In the genomic region with DNA sequence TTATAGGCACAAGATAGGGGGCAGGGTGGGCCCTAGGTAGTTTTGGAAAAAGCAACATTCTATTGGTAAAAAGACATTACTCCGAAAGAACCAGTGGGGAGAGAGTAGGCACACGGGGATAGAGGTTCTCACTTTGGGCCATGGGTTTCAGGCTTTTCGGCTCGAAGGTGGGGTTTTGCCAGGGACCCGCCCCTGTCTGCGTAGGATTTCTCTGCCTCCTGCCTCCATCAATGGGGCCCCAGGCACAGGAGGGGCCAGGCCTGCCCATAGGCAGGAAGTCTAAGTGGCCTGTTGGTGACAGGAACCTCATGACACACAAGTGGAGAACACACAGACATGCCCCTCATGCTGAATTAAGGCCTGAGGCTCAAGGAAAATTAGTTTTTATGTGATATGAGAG, we compare ENCODE assay signal across 21 cellular contexts. TPM values are rescaled to one million over a fixed set of nuclear protein-coding genes. Genes with fewer than 3 reads are reported as not detected.
DNase-seq lines count a peak whose midpoint lies in the region; ATAC-seq and TF ChIP-seq lines count a peak whose summit lies in the region.
"Had no signal": no experiment of that assay in that cellular context is flagged by ENCODE, and none has a peak within 500 bp of the region (broad histone marks: within the 10 kb centered on the region; RNA-seq: fewer than 3 reads in every experiment).

No MANE protein-coding gene starts in this region.

- no peaks in the 10 kb centered on the region for H3K27me3 ChIP-seq in spleen (replicated peaks in 1 of 7)
- H3K27me3 ChIP-seq: BE2C had no signal

- DNase-seq in activated effector memory CD4-positive, alpha-beta T cell treated with anti-CD3 and anti-CD28 coated beads, Interleukin-2, amount 50 U/mL, for 16 hours, result peak; percentile 59
- DNase-seq in activated effector memory CD4-positive, alpha-beta T cell treated with Interleukin-2 at 50 U/mL for 16 hours, result no peak
- DNase-seq in mesenteric fat pad (ENCODE audit: low spot score) (peak; percentile 35), spleen (peak; percentile 40), NCI-H2196 treated with DMSO at 0.1 percent for 48 hours (lab: John Stamatoyannopoulos, UW; ENCODE audit: unreplicated experiment) (no peak), NCI-H2227 treated with DMSO at 0.1 percent for 48 hours (lab: John Stamatoyannopoulos, UW) (no peak)
- DNase-seq: ACHN; BE2C; CD4-positive, CD25-positive, alpha-beta regulatory T cell; CD8-positive, alpha-beta memory T cell; COR-L47; DMS 273 treated with DMSO at 0.1 percent for 48 hours; DMS53; DND-41; EL; GOT3; H7; HFFc6 had no signal

- H3K36me3 ChIP-seq in spleen, result peaks cover 0 to 81% (median 73%) of the 10 kb centered on the region in 6 donors
- H3K36me3 ChIP-seq: BE2C had no signal

- 91 to 97% (median 96%) methylated on average over 6 of the region's 6 CpGs for WGBS in spleen, 5 donors

- no peak for TF ChIP-seq POLR2A in spleen (IDR thresholded peaks at IDR 0.05)

- ATAC-seq in SK-N-SH treated with all-trans-retinoic acid at 6 μM for 48 hours, result no peak
- ATAC-seq: GM12878, HCT116 had no signal

- peaks cover 0 to 12% (median 9%) of the 10 kb centered on the region in 8 donors for H3K9me3 ChIP-seq in spleen
- H3K9me3 ChIP-seq: BE2C had no signal

- TF ChIP-seq CTCF in spleen (IDR thresholded peaks at IDR 0.05 in 8 of 11, conservative IDR thresholded peaks at IDR 0.05 in 3 of 11), result no peak

- no peak overlapping the region for H3K4me3 ChIP-seq in spleen
- H3K4me3 ChIP-seq: GM12878 had no signal

- H3K4me1 ChIP-seq in spleen, result no peaks in the 10 kb centered on the region
- H3K4me1 ChIP-seq: BE2C had no signal

- intact Hi-C loops in spleen (cut with DNase I; ENCODE audit: low total_unique reads), result no loop called here

- H3K27ac ChIP-seq in spleen, result no peak overlapping the region

TF ChIP-seq in SK-N-SH treated with all-trans-retinoic acid at 6 μM for 48 hours, 23 proteins besides CTCF, POLR2A, EP300 and RAD21:
- TF ChIP-seq ARNTL (CRISPR knock-in tag; IDR thresholded peaks at IDR 0.05; ENCODE audit: borderline replicate concordance, low read depth) (no peak), OSR1 (CRISPR knock-in tag; IDR thresholded peaks at IDR 0.05) (no peak), TOX (CRISPR knock-in tag; IDR thresholded peaks at IDR 0.05; ENCODE audit: borderline replicate concordance) (no peak)
- TF ChIP-seq, protein P1, sequence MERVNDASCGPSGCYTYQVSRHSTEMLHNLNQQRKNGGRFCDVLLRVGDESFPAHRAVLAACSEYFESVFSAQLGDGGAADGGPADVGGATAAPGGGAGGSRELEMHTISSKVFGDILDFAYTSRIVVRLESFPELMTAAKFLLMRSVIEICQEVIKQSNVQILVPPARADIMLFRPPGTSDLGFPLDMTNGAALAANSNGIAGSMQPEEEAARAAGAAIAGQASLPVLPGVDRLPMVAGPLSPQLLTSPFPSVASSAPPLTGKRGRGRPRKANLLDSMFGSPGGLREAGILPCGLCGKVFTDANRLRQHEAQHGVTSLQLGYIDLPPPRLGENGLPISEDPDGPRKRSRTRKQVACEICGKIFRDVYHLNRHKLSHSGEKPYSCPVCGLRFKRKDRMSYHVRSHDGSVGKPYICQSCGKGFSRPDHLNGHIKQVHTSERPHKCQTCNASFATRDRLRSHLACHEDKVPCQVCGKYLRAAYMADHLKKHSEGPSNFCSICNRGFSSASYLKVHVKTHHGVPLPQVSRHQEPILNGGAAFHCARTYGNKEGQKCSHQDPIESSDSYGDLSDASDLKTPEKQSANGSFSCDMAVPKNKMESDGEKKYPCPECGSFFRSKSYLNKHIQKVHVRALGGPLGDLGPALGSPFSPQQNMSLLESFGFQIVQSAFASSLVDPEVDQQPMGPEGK (CRISPR knock-in tag; IDR thresholded peaks at IDR 0.05; ENCODE audit: borderline replicate concordance), result no peak
TF ChIP-seq in SK-N-SH treated with all-trans-retinoic acid at 6 μM for 48 hours: peak in this region for 0.

RNA-seq across cellular contexts. Expression of a gene that starts 57.5 kb away (rescaled TPM):
- total RNA-seq in mesenteric fat pad (168 TPM), spleen (100 to 1,000 TPM; 303 to 481 (median 353) TPM)
- 10 to 100 TPM; 36.7 to 78.7 (median 57.0) TPM for polyA plus RNA-seq in spleen

Comparison
In these comparisons a context has a peak if more than half of its experiments do, and no peak if none do; other contexts are left out.
1. DNase-seq: peak in activated effector memory CD4-positive, alpha-beta T cell treated with anti-CD3 and anti-CD28 coated beads, Interleukin-2, amount 50 U/mL, for 16 hours (single experiment), mesenteric fat pad (single experiment) and spleen (single experiment); none in activated effector memory CD4-positive, alpha-beta T cell treated with Interleukin-2 at 50 U/mL for 16 hours (single experiment), NCI-H2196 treated with DMSO at 0.1 percent for 48 hours (single experiment) and NCI-H2227 treated with DMSO at 0.1 percent for 48 hours (single experiment).